Comparison of ENCODE assay signal across 25 cellular contexts in the genomic region with DNA sequence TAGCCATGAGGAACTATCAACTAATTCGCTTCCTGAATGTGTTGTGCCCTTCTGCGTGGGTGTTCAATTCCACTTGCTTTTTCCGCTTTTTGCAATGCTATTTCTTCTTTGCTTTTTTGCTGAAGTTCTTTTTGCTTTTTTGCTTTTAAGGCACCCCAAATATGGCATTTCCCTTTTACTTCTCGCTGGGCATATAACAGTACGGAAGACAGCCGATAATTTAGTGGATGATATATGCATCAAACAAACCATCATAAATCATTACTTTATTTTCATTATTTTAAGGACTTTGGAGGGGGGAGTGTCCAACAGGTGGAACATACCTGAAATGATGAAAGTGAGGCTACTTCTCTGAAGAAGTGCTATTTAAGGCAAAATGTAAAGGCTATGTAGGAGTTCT.
A peak's percentile ranks its signal among the peaks of the same experiment; 100 is the strongest.
DNase-seq lines count a peak whose midpoint lies in the region; ATAC-seq, FAIRE-seq and TF ChIP-seq lines count a peak whose summit lies in the region.
"Had no signal": no experiment of that assay in that cellular context is flagged by ENCODE, and none has a peak within 500 bp of the region (broad histone marks: within the 10 kb centered on the region; RNA-seq: fewer than 3 reads in every experiment).

No MANE protein-coding gene starts in this region.

- no peaks in the 10 kb centered on the region for H3K27me3 ChIP-seq in K562 (ENCODE audit: control insufficient read depth in 2 of 2, insufficient read depth in 2 of 2, low read length in 2 of 2)
- H3K27me3 ChIP-seq: BE2C, BLaER1 had no signal

- H3K4me2 ChIP-seq in K562 (ENCODE audit: insufficient read depth, low read length), result no peak overlapping the region
- H3K4me2 ChIP-seq: BLaER1 had no signal

- TF ChIP-seq POLR2A in K562 (conservative IDR thresholded peaks at IDR 0.05), result no peak

- H3K9ac ChIP-seq in K562 (ENCODE audit: insufficient read depth in 1 of 2, low read depth in 2 of 2, low read length in 2 of 2), result no peak overlapping the region
- H3K9ac ChIP-seq: BLaER1 had no signal

- TF ChIP-seq CTCF in HEK293 (tag by site-specific recombination; IDR thresholded peaks at IDR 0.05), result no peak
- no peak for TF ChIP-seq CTCF in K562 (IDR thresholded peaks at IDR 0.05 in 2 of 3, conservative IDR thresholded peaks at IDR 0.05 in 1 of 3; ENCODE audit: insufficient read depth in 2 of 3, low read depth in 1 of 3, low read length in 3 of 3)

- in situ Hi-C loops in K562 (cut with MboI), result no loop called here

- intact Hi-C loops in K562 (cut with micrococcal nuclease), result no loop called here

- no peak overlapping the region for H3K4me3 ChIP-seq in HEK293 (ENCODE audit: low read depth, low read length)
- no peak overlapping the region for H3K4me3 ChIP-seq in K562
- H3K4me3 ChIP-seq: BLaER1, GM12878 had no signal

- DNase-seq in MV-4-11 (lab: John Stamatoyannopoulos, UW) (peak; percentile 7), K562 (ENCODE audit: extremely low read depth in 1 of 4, low spot score in 3 of 4) (no peak), OCI-M2 (lab: John Stamatoyannopoulos, UW; ENCODE audit: unreplicated experiment) (no peak)
- no peak for DNase-seq in activated CD4-positive, alpha-beta T cell treated with anti-CD3 and anti-CD28 coated beads for 1 hour
- DNase-seq: 8988T; ACHN; BE2C; C1 segment of cervical spinal cord; CD4-positive, alpha-beta memory T cell; CD4-positive, CD25-positive, alpha-beta regulatory T cell; CD8-positive, alpha-beta memory T cell; COR-L47; DMS 273 treated with DMSO at 0.1 percent for 48 hours; DMS153; DMS53; DMS79; DND-41; EL; GDM1 had no signal

- WGBS in K562 (ENCODE audit: insufficient coverage, low coverage, missing lambda C conversion rate), result 49% methylated on average over 6 of the region's 6 CpGs

- no peak for ATAC-seq in K562
- ATAC-seq: GM12878 had no signal

- H4K20me1 ChIP-seq in K562 (replicated peaks; ENCODE audit: control insufficient read depth, insufficient read depth, low read length), result no peaks in the 10 kb centered on the region
- H4K20me1 ChIP-seq: BLaER1 had no signal

- H3K9me1 ChIP-seq in K562 (ENCODE audit: control insufficient read depth, insufficient read depth, low read length), result no peaks in the 10 kb centered on the region

- CTCF ChIA-PET in HEK293 (lab: Yijun Ruan, JAX), result interaction anchor here (0.7 kb wide), 1 partner anchor 21 kb away, joined by 3 read pairs; no protein-coding TSS in a partner anchor
- CTCF ChIA-PET in K562 (lab: Yijun Ruan, JAX; ENCODE audit: low intra/inter-chr PET ratio), result no interaction called here

- H3K36me3 ChIP-seq in HEK293 (ENCODE audit: control insufficient read depth in 2 of 2, insufficient read depth in 1 of 2, low read length in 2 of 2), result no peaks in the 10 kb centered on the region
- H3K36me3 ChIP-seq in K562 (ENCODE audit: control insufficient read depth, insufficient read depth, low read length), result no peaks in the 10 kb centered on the region; the same call in 2 of the 3 replicates
- H3K36me3 ChIP-seq: BE2C, BLaER1 had no signal

- no TSS peak for BruUV-seq in K562 (replicated peaks; lab: Mats Ljungman, UMichigan)

- no peak for FAIRE-seq in K562 (lab: Jason Lieb, UNC)
- FAIRE-seq: A204.1, GM12878, GM12892, GM18507 had no signal

- H3K79me2 ChIP-seq in K562 (ENCODE audit: control insufficient read depth, insufficient read depth, low read length), result no peaks in the 10 kb centered on the region

- TF ChIP-seq RAD21 in K562 (CRISPR knock-in tag; conservative IDR thresholded peaks at IDR 0.05 in 1 of 2, IDR thresholded peaks at IDR 0.05 in 1 of 2), result no peak

- no peak for TF ChIP-seq EP300 in K562 (IDR thresholded peaks at IDR 0.05; ENCODE audit: low read length)

- H3K4me1 ChIP-seq in HEK293 (ENCODE audit: control insufficient read depth, insufficient read depth, low read length) (no peaks in the 10 kb centered on the region), K562 (replicated peaks in 1 of 2; ENCODE audit: control insufficient read depth in 2 of 2, insufficient read depth in 2 of 2, low read length in 2 of 2) (peaks cover 0 to under 1% of the 10 kb centered on the region in 2 experiments; a peak in 1 of 5 replicates)
- H3K4me1 ChIP-seq: BLaER1 had no signal

- no peak overlapping the region for H2AFZ ChIP-seq in K562 (ENCODE audit: low read depth, low read length)

- H3K9me3 ChIP-seq in HEK293 (ENCODE audit: control insufficient read depth, insufficient read depth, low read depth, low read length) (no peaks in the 10 kb centered on the region), K562 (replicated peaks; ENCODE audit: control insufficient read depth, insufficient read depth, low read depth, low read length) (no peaks in the 10 kb centered on the region)
- H3K9me3 ChIP-seq: BE2C, BLaER1 had no signal

- H3K27ac ChIP-seq in HEK293 (ENCODE audit: extremely low read depth, low read depth, low read length), result no peak overlapping the region
- H3K27ac ChIP-seq in K562 (ENCODE audit: extremely low read depth, low read depth, low read length), result no peak overlapping the region
- H3K27ac ChIP-seq: BLaER1 had no signal

- POLR2A ChIA-PET in HEK293 (lab: Yijun Ruan, JAX), result no interaction called here
- POLR2A ChIA-PET in K562 (lab: Yijun Ruan, JAX), result no interaction called here

TF ChIP-seq in HEK293, 187 proteins besides CTCF, POLR2A, EP300 and RAD21:
- TF ChIP-seq ZNF19 (tag by site-specific recombination; IDR thresholded peaks at IDR 0.05; ENCODE audit: low read depth), result no peak
- 0 out of 2 replicates have a peak, but pooled peaks have one; percentile 23 for TF ChIP-seq SCRT2 (tag by site-specific recombination; IDR thresholded peaks at IDR 0.05)

TF ChIP-seq in K562, 482 proteins besides CTCF, POLR2A, EP300 and RAD21:
- TF ChIP-seq, protein P1, sequence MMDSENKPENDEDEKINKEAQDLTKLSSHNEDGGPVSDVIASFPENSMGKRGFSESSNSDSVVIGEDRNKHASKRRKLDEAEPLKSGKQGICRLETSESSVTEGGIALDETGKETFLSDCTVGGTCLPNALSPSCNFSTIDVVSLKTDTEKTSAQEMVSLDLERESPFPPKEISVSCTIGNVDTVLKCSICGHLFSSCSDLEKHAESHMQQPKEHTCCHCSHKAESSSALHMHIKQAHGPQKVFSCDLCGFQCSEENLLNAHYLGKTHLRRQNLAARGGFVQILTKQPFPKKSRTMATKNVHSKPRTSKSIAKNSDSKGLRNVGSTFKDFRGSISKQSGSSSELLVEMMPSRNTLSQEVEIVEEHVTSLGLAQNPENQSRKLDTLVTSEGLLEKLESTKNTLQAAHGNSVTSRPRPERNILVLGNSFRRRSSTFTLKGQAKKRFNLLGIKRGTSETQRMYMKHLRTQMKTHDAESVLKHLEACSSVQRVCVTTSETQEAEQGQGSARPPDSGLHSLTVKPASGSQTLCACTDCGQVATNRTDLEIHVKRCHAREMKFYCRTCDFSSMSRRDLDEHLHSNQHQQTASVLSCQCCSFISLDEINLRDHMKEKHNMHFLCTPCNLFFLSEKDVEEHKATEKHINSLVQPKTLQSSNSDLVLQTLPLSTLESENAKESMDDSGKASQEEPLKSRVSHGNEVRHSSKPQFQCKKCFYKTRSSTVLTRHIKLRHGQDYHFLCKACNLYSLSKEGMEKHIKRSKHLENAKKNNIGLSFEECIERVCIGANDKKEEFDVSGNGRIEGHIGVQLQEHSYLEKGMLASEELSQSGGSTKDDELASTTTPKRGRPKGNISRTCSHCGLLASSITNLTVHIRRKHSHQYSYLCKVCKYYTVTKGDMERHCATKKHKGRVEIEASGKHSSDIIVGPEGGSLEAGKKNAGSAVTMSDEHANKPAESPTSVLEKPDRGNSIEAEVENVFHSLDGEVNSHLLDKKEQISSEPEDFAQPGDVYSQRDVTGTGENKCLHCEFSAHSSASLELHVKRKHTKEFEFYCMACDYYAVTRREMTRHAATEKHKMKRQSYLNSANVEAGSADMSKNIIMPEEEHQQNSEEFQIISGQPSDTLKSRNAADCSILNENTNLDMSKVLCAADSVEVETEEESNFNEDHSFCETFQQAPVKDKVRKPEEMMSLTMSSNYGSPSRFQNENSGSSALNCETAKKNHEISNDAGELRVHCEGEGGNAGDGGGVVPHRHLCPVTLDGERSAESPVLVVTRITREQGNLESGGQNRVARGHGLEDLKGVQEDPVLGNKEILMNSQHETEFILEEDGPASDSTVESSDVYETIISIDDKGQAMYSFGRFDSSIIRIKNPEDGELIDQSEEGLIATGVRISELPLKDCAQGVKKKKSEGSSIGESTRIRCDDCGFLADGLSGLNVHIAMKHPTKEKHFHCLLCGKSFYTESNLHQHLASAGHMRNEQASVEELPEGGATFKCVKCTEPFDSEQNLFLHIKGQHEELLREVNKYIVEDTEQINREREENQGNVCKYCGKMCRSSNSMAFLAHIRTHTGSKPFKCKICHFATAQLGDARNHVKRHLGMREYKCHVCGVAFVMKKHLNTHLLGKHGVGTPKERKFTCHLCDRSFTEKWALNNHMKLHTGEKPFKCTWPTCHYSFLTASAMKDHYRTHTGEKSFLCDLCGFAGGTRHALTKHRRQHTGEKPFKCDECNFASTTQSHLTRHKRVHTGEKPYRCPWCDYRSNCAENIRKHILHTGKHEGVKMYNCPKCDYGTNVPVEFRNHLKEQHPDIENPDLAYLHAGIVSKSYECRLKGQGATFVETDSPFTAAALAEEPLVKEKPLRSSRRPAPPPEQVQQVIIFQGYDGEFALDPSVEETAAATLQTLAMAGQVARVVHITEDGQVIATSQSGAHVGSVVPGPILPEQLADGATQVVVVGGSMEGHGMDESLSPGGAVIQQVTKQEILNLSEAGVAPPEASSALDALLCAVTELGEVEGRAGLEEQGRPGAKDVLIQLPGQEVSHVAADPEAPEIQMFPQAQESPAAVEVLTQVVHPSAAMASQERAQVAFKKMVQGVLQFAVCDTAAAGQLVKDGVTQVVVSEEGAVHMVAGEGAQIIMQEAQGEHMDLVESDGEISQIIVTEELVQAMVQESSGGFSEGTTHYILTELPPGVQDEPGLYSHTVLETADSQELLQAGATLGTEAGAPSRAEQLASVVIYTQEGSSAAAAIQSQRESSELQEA (IDR thresholded peaks at IDR 0.05; ENCODE audit: low read depth), result no peak
- no peak for TF ChIP-seq GABPB1 (CRISPR knock-in tag; IDR thresholded peaks at IDR 0.05)
- 0 out of 2 replicates have a peak, but pooled peaks have one; percentile 58 for TF ChIP-seq CBX5 (IDR thresholded peaks at IDR 0.05; ENCODE audit: borderline replicate concordance, low read depth)
- TF ChIP-seq CBX3 (IDR thresholded peaks at IDR 0.05; ENCODE audit: borderline replicate concordance in 1 of 2, low read length in 2 of 2), result 0 out of 3 replicates have a peak, but pooled peaks of 1 of the 2 experiments have one; percentile 73
- peak; percentile 66; the same call in 1 of the 2 replicates for TF ChIP-seq TRIM28 (IDR thresholded peaks at IDR 0.05)
- no peak for TF ChIP-seq MTA2 (IDR thresholded peaks at IDR 0.05; ENCODE audit: low read depth)
TF ChIP-seq in K562: peak in this region for 3.
